19 cellular contexts compared by ENCODE assay signal in genomic region chr22:37343343-37343742, GRCh38.
"Had no signal": no experiment of that assay in that cellular context is flagged by ENCODE, and none has a peak within 500 bp of the region (broad histone marks: within the 10 kb centered on the region; RNA-seq: fewer than 3 reads in every experiment).

No MANE protein-coding gene starts in this region.

- H3K36me3 Mint-ChIP-seq: naive thymus-derived CD4-positive, alpha-beta T cell; stimulated activated naive B cell treated with anti-CD40 and anti-IgM and Interleukin-4, amounts not matched to agents 10 μg/mL and 1 μg/mL and 100 μg/mL, for 72 hours; type B pancreatic cell had no signal

- H3K27ac Mint-ChIP-seq: effector memory CD8-positive, alpha-beta T cell; naive thymus-derived CD4-positive, alpha-beta T cell; nephron progenitor cell; stimulated activated naive B cell treated with anti-CD40 and anti-IgM and Interleukin-4, amounts not matched to agents 10 μg/mL and 1 μg/mL and 100 μg/mL, for 72 hours; type B pancreatic cell had no signal

- DNase-seq: effector memory CD8-positive, alpha-beta T cell; gastrocnemius medialis; heart right ventricle; kidney glomerular epithelial cell; naive thymus-derived CD4-positive, alpha-beta T cell; nephron progenitor cell; spleen; stimulated activated CD4-positive, alpha-beta T cell treated with anti-CD3 and anti-CD28 coated beads, Interleukin-15, amount 100 ng/mL, for 24 hours; stimulated activated CD4-positive, alpha-beta T cell treated with anti-CD3 and anti-CD28 coated beads, Interleukin-1b, Interleukin-23, amount 100 ng/mL, for 48 hours; stimulated activated CD4-positive, alpha-beta T cell treated with anti-CD3 and anti-CD28 coated beads, Interleukin-4, amount 100 ng/mL, for 4 hours; stimulated activated naive B cell treated with anti-CD40 and anti-IgM and Interleukin-4, amounts not matched to agents 10 μg/mL and 1 μg/mL and 100 μg/mL, for 72 hours; thyroid gland had no signal

- H3K9me3 Mint-ChIP-seq: effector memory CD8-positive, alpha-beta T cell; nephron progenitor cell; stimulated activated naive B cell treated with anti-CD40 and anti-IgM and Interleukin-4, amounts not matched to agents 10 μg/mL and 1 μg/mL and 100 μg/mL, for 72 hours; type B pancreatic cell had no signal

- H3K36me3 ChIP-seq: esophagus muscularis mucosa, gastrocnemius medialis, heart right ventricle, pancreas, prostate gland, spleen, suprapubic skin, thyroid gland had no signal

- H3K9me3 ChIP-seq: esophagus muscularis mucosa, gastrocnemius medialis, heart right ventricle, pancreas, prostate gland, spleen, suprapubic skin, thyroid gland had no signal

- H3K4me3 ChIP-seq: esophagus muscularis mucosa, gastrocnemius medialis, heart right ventricle, pancreas, prostate gland, spleen, suprapubic skin, thyroid gland had no signal

- H3K27ac ChIP-seq: epithelial cell of prostate, esophagus muscularis mucosa, gastrocnemius medialis, heart right ventricle, pancreas, prostate gland, spleen, suprapubic skin, thyroid gland had no signal

- ATAC-seq: effector memory CD8-positive, alpha-beta T cell; gastrocnemius medialis; naive thymus-derived CD4-positive, alpha-beta T cell; pancreas; sciatic nerve; stimulated activated naive B cell treated with anti-CD40 and anti-IgM and Interleukin-4, amounts not matched to agents 10 μg/mL and 1 μg/mL and 100 μg/mL, for 72 hours had no signal

- H3K27me3 ChIP-seq: pancreas, thyroid gland had no signal

- H3K4me3 Mint-ChIP-seq: effector memory CD8-positive, alpha-beta T cell; naive thymus-derived CD4-positive, alpha-beta T cell; nephron progenitor cell; stimulated activated naive B cell treated with anti-CD40 and anti-IgM and Interleukin-4, amounts not matched to agents 10 μg/mL and 1 μg/mL and 100 μg/mL, for 72 hours; type B pancreatic cell had no signal

- H3K4me1 ChIP-seq: gastrocnemius medialis, pancreas, prostate gland, spleen, thyroid gland had no signal
